In genomic region chr5:140261403-140262171, GRCh38 we compare ENCODE assay signal across 8 cellular contexts. TPM values are rescaled to one million over a fixed set of nuclear protein-coding genes. Genes with fewer than 3 reads are reported as not detected.
DNase-seq lines count a peak whose midpoint lies in the region; ATAC-seq and TF ChIP-seq lines count a peak whose summit lies in the region.

No MANE protein-coding gene starts in this region.

- no peak overlapping the region for H3K27ac Mint-ChIP-seq in stimulated activated memory B cell treated with anti-CD40 and anti-IgM and Interleukin-4, amounts not matched to agents 10 μg/mL and 1 μg/mL and 100 μg/mL, for 72 hours

- peaks cover 16% of the 10 kb centered on the region for H3K4me1 Mint-ChIP-seq in stimulated activated memory B cell treated with anti-CD40 and anti-IgM and Interleukin-4, amounts not matched to agents 10 μg/mL and 1 μg/mL and 100 μg/mL, for 72 hours

- H3K27me3 ChIP-seq in breast epithelium (no peaks in the 10 kb centered on the region), stomach (no peaks in the 10 kb centered on the region)

- ATAC-seq in stimulated activated memory B cell treated with anti-CD40 and anti-IgM and Interleukin-4, amounts not matched to agents 10 μg/mL and 1 μg/mL and 100 μg/mL, for 72 hours = no peak
- ATAC-seq in GM18511 (IDR thresholded peaks at IDR 0.05; ENCODE audit: unreplicated experiment) = no peak

- no peak overlapping the region for H3K4me3 Mint-ChIP-seq in stimulated activated memory B cell treated with anti-CD40 and anti-IgM and Interleukin-4, amounts not matched to agents 10 μg/mL and 1 μg/mL and 100 μg/mL, for 72 hours

- no peak for TF ChIP-seq POLR2A in breast epithelium (IDR thresholded peaks at IDR 0.05)
- TF ChIP-seq POLR2A in stomach (IDR thresholded peaks at IDR 0.05) = no peak

- H3K4me3 ChIP-seq in breast epithelium (peak overlapping the region in 1 of 3 donors; percentile 0), stomach (no peak overlapping the region)

- H3K27ac ChIP-seq in breast epithelium = peak overlapping the region; percentile 73 to 77
- peak overlapping the region; percentile 57 to 92 (median 83) for H3K27ac ChIP-seq in stomach

- WGBS in stomach, 5 donors = 12 to 26% (median 16%) methylated on average over 8 of the region's 8 CpGs

- DNase-seq in NCI-H345 (lab: John Stamatoyannopoulos, UW) = peak; percentile 4
- DNase-seq in NCI-H345 treated with DMSO at 0.1 percent for 48 hours (lab: John Stamatoyannopoulos, UW; ENCODE audit: unreplicated experiment) = no peak
- peak; percentile 73 for DNase-seq in NCI-H748 (lab: John Stamatoyannopoulos, UW; ENCODE audit: unreplicated experiment)
- peak in 1 of 2 donors; percentile 58 for DNase-seq in breast epithelium (ENCODE audit: low spot score in 2 of 2)
- DNase-seq in islet precursor cell = peak; percentile 82
- DNase-seq in stomach = peak; percentile 88

- intact Hi-C loops in breast epithelium (cut with DNase I; ENCODE audit: low total_unique reads) = no loop called here
- intact Hi-C loops in stomach (cut with DNase I; ENCODE audit: low total_unique reads) = no loop called here

- no peaks in the 10 kb centered on the region for H3K9me3 ChIP-seq in breast epithelium
- H3K9me3 ChIP-seq in stomach = no peaks in the 10 kb centered on the region

- H3K36me3 Mint-ChIP-seq in stimulated activated memory B cell treated with anti-CD40 and anti-IgM and Interleukin-4, amounts not matched to agents 10 μg/mL and 1 μg/mL and 100 μg/mL, for 72 hours = peaks cover 47% of the 10 kb centered on the region

- TF ChIP-seq EP300 in stomach (IDR thresholded peaks at IDR 0.05) = no peak

- H3K36me3 ChIP-seq in breast epithelium = no peaks in the 10 kb centered on the region
- peaks cover 0 to 4% (median 0%) of the 10 kb centered on the region in 4 donors for H3K36me3 ChIP-seq in stomach

- TF ChIP-seq CTCF in breast epithelium (IDR thresholded peaks at IDR 0.05) (no peak), stomach (IDR thresholded peaks at IDR 0.05) (peak in 1 of 7 experiments; percentile 10)

- H3K4me1 ChIP-seq in breast epithelium (no peaks in the 10 kb centered on the region), stomach (peaks cover 34 to 67% (median 48%) of the 10 kb centered on the region in 4 donors)

- H3K27me3 Mint-ChIP-seq in stimulated activated memory B cell treated with anti-CD40 and anti-IgM and Interleukin-4, amounts not matched to agents 10 μg/mL and 1 μg/mL and 100 μg/mL, for 72 hours = no peaks in the 10 kb centered on the region

- no peaks in the 10 kb centered on the region for H3K9me3 Mint-ChIP-seq in stimulated activated memory B cell treated with anti-CD40 and anti-IgM and Interleukin-4, amounts not matched to agents 10 μg/mL and 1 μg/mL and 100 μg/mL, for 72 hours

RNA-seq across cellular contexts. Expression of gene PFDN1, which starts 41.3 kb away (rescaled TPM):
- 10 to 100 TPM; 72.2 to 93.4 (median 86.3) TPM for total RNA-seq in breast epithelium
- 100 to 1,000 TPM in 2 of 5 donors, 10 to 100 TPM in 3; 28.6 to 137 (median 52.1) TPM for total RNA-seq in stomach
- polyA plus RNA-seq in stomach = 10 to 100 TPM; 70.7 to 88.0 (median 77.8) TPM
